In the genomic region with DNA sequence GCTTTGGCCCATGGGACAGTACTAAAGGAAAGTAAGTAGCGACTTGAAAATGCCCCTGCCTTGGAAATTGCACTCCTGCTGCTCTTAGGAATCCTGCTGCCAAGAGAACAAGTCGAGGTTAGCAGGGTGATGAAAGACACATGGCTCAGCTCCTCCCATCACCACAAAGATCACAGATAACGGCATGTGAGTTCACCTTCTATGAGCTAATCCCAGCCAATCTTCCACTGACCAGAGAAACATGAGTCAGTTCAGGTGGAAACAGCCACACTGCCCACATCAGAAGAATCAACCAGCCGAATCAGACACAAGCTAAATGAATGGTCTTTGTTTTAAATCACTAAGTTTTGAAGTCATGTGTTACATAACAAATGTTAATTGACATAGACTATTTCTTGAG, we compare ENCODE assay signal across 11 cellular contexts.
DNase-seq lines count a peak whose midpoint lies in the region; ATAC-seq and TF ChIP-seq lines count a peak whose summit lies in the region.
"Had no signal": no experiment of that assay in that cellular context is flagged by ENCODE, and none has a peak within 500 bp of the region (broad histone marks: within the 10 kb centered on the region; RNA-seq: fewer than 3 reads in every experiment).

No MANE protein-coding gene starts in this region.

- H3K27me3 Mint-ChIP-seq in activated CD8-positive, alpha-beta T cell treated with anti-CD3 and anti-CD28 coated beads for 36 hours, result no peaks in the 10 kb centered on the region
- peaks cover 0 to 2% (median 2%) of the 10 kb centered on the region in 3 donors for H3K27me3 Mint-ChIP-seq in CD14-positive monocyte (ENCODE audit: low read depth in 3 of 3)
- H3K27me3 Mint-ChIP-seq: activated CD8-positive, alpha-beta memory T cell treated with anti-CD3 and anti-CD28 coated beads, Interleukin-2, amount 10 ng/mL, durations not matched to agents 7 days and 5 days had no signal

- H3K4me3 ChIP-seq in HAP-1, result no peak overlapping the region

- H3K9me3 Mint-ChIP-seq in activated CD8-positive, alpha-beta T cell treated with anti-CD3 and anti-CD28 coated beads for 36 hours, result peaks cover 4% of the 10 kb centered on the region
- peaks cover 0 to 2% (median 0%) of the 10 kb centered on the region in 7 donors for H3K9me3 Mint-ChIP-seq in CD14-positive monocyte

- in situ Hi-C loops in HAP-1 (cut with MboI; ENCODE audit: low sequenced_read_pairs), result no loop called here

- H3K36me3 Mint-ChIP-seq in activated CD8-positive, alpha-beta T cell treated with anti-CD3 and anti-CD28 coated beads for 36 hours (ENCODE audit: low read depth), result no peaks in the 10 kb centered on the region
- no peaks in the 10 kb centered on the region for H3K36me3 Mint-ChIP-seq in CD14-positive monocyte
- H3K36me3 Mint-ChIP-seq: activated CD8-positive, alpha-beta memory T cell treated with anti-CD3 and anti-CD28 coated beads, Interleukin-2, amount 10 ng/mL, durations not matched to agents 7 days and 5 days had no signal

- TF ChIP-seq CTCF in activated CD8-positive, alpha-beta T cell treated with anti-CD3 and anti-CD28 coated beads for 36 hours (IDR thresholded peaks at IDR 0.05), result no peak
- TF ChIP-seq CTCF in CD14-positive monocyte (IDR thresholded peaks at IDR 0.05), result no peak

- H3K4me1 ChIP-seq in HAP-1, result peaks cover 28% of the 10 kb centered on the region

- H3K4me1 Mint-ChIP-seq in activated CD8-positive, alpha-beta T cell treated with anti-CD3 and anti-CD28 coated beads for 36 hours (ENCODE audit: low read depth), result peaks cover 4% of the 10 kb centered on the region
- no peaks in the 10 kb centered on the region for H3K4me1 Mint-ChIP-seq in CD14-positive monocyte
- H3K4me1 Mint-ChIP-seq: activated CD8-positive, alpha-beta memory T cell treated with anti-CD3 and anti-CD28 coated beads, Interleukin-2, amount 10 ng/mL, durations not matched to agents 7 days and 5 days had no signal

- ATAC-seq in activated CD8-positive, alpha-beta T cell treated with anti-CD3 and anti-CD28 coated beads for 36 hours, result peak; percentile 62
- ATAC-seq: activated CD8-positive, alpha-beta memory T cell treated with anti-CD3 and anti-CD28 coated beads, Interleukin-2, amount 10 ng/mL, durations not matched to agents 7 days and 5 days had no signal

- H3K36me3 ChIP-seq in HAP-1 (replicated peaks), result no peaks in the 10 kb centered on the region

- H3K4me3 Mint-ChIP-seq in activated CD8-positive, alpha-beta T cell treated with anti-CD3 and anti-CD28 coated beads for 36 hours, result no peak overlapping the region
- no peak overlapping the region for H3K4me3 Mint-ChIP-seq in CD14-positive monocyte
- H3K4me3 Mint-ChIP-seq: activated CD8-positive, alpha-beta memory T cell treated with anti-CD3 and anti-CD28 coated beads, Interleukin-2, amount 10 ng/mL, durations not matched to agents 7 days and 5 days had no signal

- intact Hi-C loops in activated CD8-positive, alpha-beta T cell treated with anti-CD3 and anti-CD28 coated beads for 36 hours (cut with micrococcal nuclease), result no loop called here
- intact Hi-C loops in CD14-positive monocyte (cut with micrococcal nuclease), result no loop called here

- DNase-seq in Daoy (ENCODE audit: low read depth) (peak; percentile 43), HAP-1 (ENCODE audit: low spot score in 2 of 2) (peak; percentile 29 to 39), kidney tubule cell (ENCODE audit: low spot score) (peak; percentile 95), CD14-positive monocyte (ENCODE audit: low spot score) (no peak), cerebellum (ENCODE audit: low spot score) (no peak), RPMI8226 (no peak), 8988T (no peak)
- DNase-seq in activated CD8-positive, alpha-beta T cell treated with anti-CD3 and anti-CD28 coated beads for 36 hours, result peak; percentile 52
- DNase-seq: activated CD8-positive, alpha-beta memory T cell treated with anti-CD3 and anti-CD28 coated beads, Interleukin-2, amount 10 ng/mL, durations not matched to agents 7 days and 5 days; DMS79 treated with DMSO at 0.1 percent for 48 hours; NCI-H1092 had no signal

- H3K27me3 ChIP-seq in HAP-1 (ENCODE audit: low read depth), result no peaks in the 10 kb centered on the region

- H3K27ac Mint-ChIP-seq in activated CD8-positive, alpha-beta T cell treated with anti-CD3 and anti-CD28 coated beads for 36 hours, result no peak overlapping the region
- H3K27ac Mint-ChIP-seq in CD14-positive monocyte, result no peak overlapping the region
- H3K27ac Mint-ChIP-seq: activated CD8-positive, alpha-beta memory T cell treated with anti-CD3 and anti-CD28 coated beads, Interleukin-2, amount 10 ng/mL, durations not matched to agents 7 days and 5 days had no signal

- POLR2A ChIA-PET in activated CD8-positive, alpha-beta T cell treated with anti-CD3 and anti-CD28 coated beads for 36 hours (lab: Charles Lee), result no interaction called here

- H3K9me3 ChIP-seq in HAP-1, result no peaks in the 10 kb centered on the region

- CTCF ChIA-PET in activated CD8-positive, alpha-beta T cell treated with anti-CD3 and anti-CD28 coated beads for 36 hours (lab: Charles Lee), result interaction anchor here (0.7 kb wide), 1 partner anchor 9 kb away, joined by 3 read pairs; no protein-coding TSS in a partner anchor

Comparison
In these comparisons a context has a peak if more than half of its experiments do, and no peak if none do; other contexts are left out.
1. DNase-seq: peak in Daoy (single experiment), HAP-1 (2 of 2), activated CD8-positive, alpha-beta T cell treated with anti-CD3 and anti-CD28 coated beads for 36 hours (single experiment) and kidney tubule cell (single experiment); none in CD14-positive monocyte (single experiment), cerebellum (single experiment), RPMI8226 (single experiment) and 8988T (single experiment).